ENCODE assay signal across 1 cellular context in genomic region chr2:85155057-85155456, GRCh38. TPM values are rescaled to one million over a fixed set of nuclear protein-coding genes. Genes with fewer than 3 reads are reported as not detected.
"Had no signal": no experiment of that assay in that cellular context is flagged by ENCODE, and none has a peak within 500 bp of the region (broad histone marks: within the 10 kb centered on the region; RNA-seq: fewer than 3 reads in every experiment).

No MANE protein-coding gene starts in this region.

RNA-seq across cellular contexts. Expression of gene TCF7L1, which starts 21.9 kb away (rescaled TPM):
- total RNA-seq: OCI-LY7 had no signal
